15 cellular contexts compared by ENCODE assay signal in the genomic region with DNA sequence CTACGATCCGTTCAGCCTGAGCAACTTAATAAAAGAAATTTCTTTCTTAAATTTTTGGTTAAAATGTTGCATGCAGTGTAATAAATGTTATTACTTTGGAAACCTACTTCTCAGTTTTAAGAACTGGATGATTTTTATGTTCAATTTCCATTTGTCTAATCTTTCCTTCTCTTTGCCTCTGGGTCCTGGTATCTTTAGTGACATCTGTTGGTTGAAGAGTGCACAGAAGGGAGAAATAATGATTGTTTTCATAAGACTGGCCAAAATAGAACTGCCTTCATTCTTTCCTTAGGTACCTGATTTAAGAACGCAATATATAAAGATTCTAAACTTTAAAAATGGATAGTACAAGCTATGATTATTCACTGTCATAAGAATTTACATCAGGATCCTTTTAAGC.
DNase-seq lines count a peak whose midpoint lies in the region; ATAC-seq, FAIRE-seq and TF ChIP-seq lines count a peak whose summit lies in the region.
"Had no signal": no experiment of that assay in that cellular context is flagged by ENCODE, and none has a peak within 500 bp of the region (broad histone marks: within the 10 kb centered on the region; RNA-seq: fewer than 3 reads in every experiment).

No MANE protein-coding gene starts in this region.

- 4% methylated on average over 3 of the region's 3 CpGs for WGBS in HepG2 (ENCODE audit: low lambda C conversion rate)

- POLR2A ChIA-PET in HepG2 (lab: Yijun Ruan, JAX): no interaction called here

- H3K4me1 ChIP-seq in neural progenitor cell (peaks cover 9% of the 10 kb centered on the region), uterus (no peaks in the 10 kb centered on the region), HepG2 (ENCODE audit: insufficient read depth, low read length) (no peaks in the 10 kb centered on the region)
- H3K4me1 ChIP-seq: transverse colon had no signal

- peaks cover 2% of the 10 kb centered on the region for H3K36me3 Mint-ChIP-seq in neural progenitor cell

- no peaks in the 10 kb centered on the region for H3K9me3 ChIP-seq in neural progenitor cell (ENCODE audit: low read depth)
- H3K9me3 ChIP-seq in uterus: no peaks in the 10 kb centered on the region
- H3K9me3 ChIP-seq in HepG2 (ENCODE audit: low read length): no peaks in the 10 kb centered on the region
- H3K9me3 ChIP-seq: transverse colon had no signal

- TF ChIP-seq POLR2A in uterus (IDR thresholded peaks at IDR 0.05): no peak
- TF ChIP-seq POLR2A in HepG2 (IDR thresholded peaks at IDR 0.05; ENCODE audit: insufficient read depth in 1 of 2, low read depth in 2 of 2, low read length in 2 of 2): no peak

- no peaks in the 10 kb centered on the region for H3F3A ChIP-seq in neural progenitor cell (ENCODE audit: low read depth)

- H2AFZ ChIP-seq in neural progenitor cell (replicated peaks): no peak overlapping the region
- no peak overlapping the region for H2AFZ ChIP-seq in HepG2 (ENCODE audit: low read length)

- CTCF ChIA-PET in HepG2 (lab: Yijun Ruan, JAX; ENCODE audit: low intra/inter-chr PET ratio, low total read pairs): no interaction called here

- TF ChIP-seq EP300 in HepG2 (IDR thresholded peaks at IDR 0.05; ENCODE audit: low read depth in 2 of 2, low read length in 2 of 2) (no peak), HepG2 (CRISPR knock-in tag; IDR thresholded peaks at IDR 0.05; ENCODE audit: borderline replicate concordance) (no peak)

- no peak for FAIRE-seq in HepG2 (lab: Jason Lieb, UNC)
- FAIRE-seq: GM12878 had no signal

- H3K27me3 ChIP-seq in neural progenitor cell (no peaks in the 10 kb centered on the region), uterus (no peaks in the 10 kb centered on the region), HepG2 (ENCODE audit: control insufficient read depth in 1 of 2, insufficient read depth in 2 of 2, low read length in 2 of 2) (no peaks in the 10 kb centered on the region)
- H3K27me3 ChIP-seq: transverse colon had no signal

- intact Hi-C loops in uterus (cut with DNase I; ENCODE audit: low total_unique reads): no loop called here
- intact Hi-C loops in HepG2 (cut with micrococcal nuclease; ENCODE audit: unreplicated experiment): no loop called here

- H4K20me1 ChIP-seq in neural progenitor cell (ENCODE audit: low read depth) (no peaks in the 10 kb centered on the region), HepG2 (ENCODE audit: insufficient read depth, low read length) (no peaks in the 10 kb centered on the region)

- no peak overlapping the region for H3K27ac Mint-ChIP-seq in neural progenitor cell
- H3K27ac Mint-ChIP-seq: activated CD4-positive, alpha-beta memory T cell treated with anti-CD3 and anti-CD28 coated beads, Interleukin-2, amount 10 ng/mL, durations not matched to agents 7 days and 5 days; mesothelial cell of epicardium had no signal

- H3K4me3 ChIP-seq in LNCaP clone FGC (ENCODE audit: low read depth, low read length): no peak overlapping the region
- no peak overlapping the region for H3K4me3 ChIP-seq in astrocyte of the spinal cord (ENCODE audit: low read depth, low read length)
- H3K4me3 ChIP-seq in neural progenitor cell: no peak overlapping the region
- H3K4me3 ChIP-seq in uterus: no peak overlapping the region
- no peak overlapping the region for H3K4me3 ChIP-seq in HepG2 (replicated peaks in 1 of 3; ENCODE audit: insufficient read depth in 1 of 3, low read depth in 2 of 3, low read length in 3 of 3)
- H3K4me3 ChIP-seq: GM12878, transverse colon had no signal

- no TSS peak for BruUV-seq in HepG2 (replicated peaks; lab: Mats Ljungman, UMichigan)

- H3K4me2 ChIP-seq in neural progenitor cell (no peak overlapping the region), HepG2 (ENCODE audit: low read depth, low read length) (no peak overlapping the region)

- ATAC-seq in GM21576 (IDR thresholded peaks at IDR 0.05; ENCODE audit: unreplicated experiment) (no peak), HepG2 (no peak)
- ATAC-seq: GM12878 had no signal

- no peak for TF ChIP-seq RAD21 in HepG2 (CRISPR knock-in tag; IDR thresholded peaks at IDR 0.05)

- no peak overlapping the region for H3K4me3 Mint-ChIP-seq in neural progenitor cell
- H3K4me3 Mint-ChIP-seq: activated CD4-positive, alpha-beta memory T cell treated with anti-CD3 and anti-CD28 coated beads, Interleukin-2, amount 10 ng/mL, durations not matched to agents 7 days and 5 days; mesothelial cell of epicardium had no signal

- in situ Hi-C loops in astrocyte of the spinal cord (cut with HindIII; ENCODE audit: low sequenced_read_pairs): no loop called here
- in situ Hi-C loops in HepG2 (cut with HindIII; ENCODE audit: extremely low pct_ligation_motif_present, low pct_unique_long_range_greater_than_20kb): no loop called here

- no peaks in the 10 kb centered on the region for H3K36me3 ChIP-seq in neural progenitor cell
- no peaks in the 10 kb centered on the region for H3K36me3 ChIP-seq in uterus
- no peaks in the 10 kb centered on the region for H3K36me3 ChIP-seq in HepG2 (replicated peaks in 1 of 2; ENCODE audit: control insufficient read depth in 1 of 2, insufficient read depth in 2 of 2, low read length in 2 of 2)
- H3K36me3 ChIP-seq: transverse colon had no signal

- H3K27me3 Mint-ChIP-seq in neural progenitor cell (ENCODE audit: insufficient read depth, low read depth): no peaks in the 10 kb centered on the region

- peak; percentile 48 for TF ChIP-seq CTCF in LNCaP clone FGC (IDR thresholded peaks at IDR 0.05; ENCODE audit: control insufficient read depth, extremely low read depth, insufficient read depth)
- peak; percentile 51 for TF ChIP-seq CTCF in astrocyte of the spinal cord (IDR thresholded peaks at IDR 0.05; ENCODE audit: low read depth, low read length)
- TF ChIP-seq CTCF in neural progenitor cell (IDR thresholded peaks at IDR 0.05): peak; percentile 42
- no peak for TF ChIP-seq CTCF in uterus (IDR thresholded peaks at IDR 0.05)
- TF ChIP-seq CTCF in HepG2 (CRISPR knock-in tag; IDR thresholded peaks at IDR 0.05): no peak

- H3K79me2 ChIP-seq in neural progenitor cell (ENCODE audit: low read depth): no peaks in the 10 kb centered on the region
- H3K79me2 ChIP-seq in HepG2 (ENCODE audit: insufficient read depth, low read length): no peaks in the 10 kb centered on the region

- DNase-seq in DMS 273 (lab: John Stamatoyannopoulos, UW; ENCODE audit: unreplicated experiment): peak; percentile 21
- DNase-seq in DMS 273 treated with DMSO at 0.1 percent for 48 hours (lab: John Stamatoyannopoulos, UW): no peak
- no peak for DNase-seq in LNCaP clone FGC (ENCODE audit: low read depth)
- peak; percentile 14 for DNase-seq in astrocyte of the spinal cord (ENCODE audit: low read depth, low spot score)
- no peak for DNase-seq in neural progenitor cell (ENCODE audit: low spot score)
- no peak for DNase-seq in uterus
- no peak for DNase-seq in HepG2 (ENCODE audit: low spot score)
- DNase-seq: 8988T; activated CD4-positive, alpha-beta memory T cell treated with anti-CD3 and anti-CD28 coated beads, Interleukin-2, amount 10 ng/mL, durations not matched to agents 7 days and 5 days; activated gamma-delta T cell; stimulated activated CD8-positive, alpha-beta memory T cell treated with anti-CD3 and anti-CD28 coated beads, Interleukin-4, amount 100 ng/mL, for 48 hours; transverse colon had no signal

- H3K9ac ChIP-seq in neural progenitor cell (no peak overlapping the region), HepG2 (ENCODE audit: insufficient read depth, low read depth, low read length) (no peak overlapping the region)

- H3K4me1 Mint-ChIP-seq in neural progenitor cell: no peaks in the 10 kb centered on the region
- H3K4me1 Mint-ChIP-seq: mesothelial cell of epicardium had no signal

- no peaks in the 10 kb centered on the region for H3K9me3 Mint-ChIP-seq in neural progenitor cell
- H3K9me3 Mint-ChIP-seq: activated CD4-positive, alpha-beta memory T cell treated with anti-CD3 and anti-CD28 coated beads, Interleukin-2, amount 10 ng/mL, durations not matched to agents 7 days and 5 days; mesothelial cell of epicardium had no signal

- H3K27ac ChIP-seq in neural progenitor cell (no peak overlapping the region), uterus (no peak overlapping the region), HepG2 (ENCODE audit: extremely low read length, insufficient read depth, low read length) (no peak overlapping the region)
- H3K27ac ChIP-seq: transverse colon had no signal

TF ChIP-seq in HepG2, 621 proteins besides CTCF, POLR2A, EP300 and RAD21 (continues in another document):
- TF ChIP-seq ZNF614 (CRISPR knock-in tag; IDR thresholded peaks at IDR 0.05; ENCODE audit: borderline replicate concordance) (no peak), SP5 (CRISPR knock-in tag; IDR thresholded peaks at IDR 0.05; ENCODE audit: borderline replicate concordance, low read depth) (no peak), ZNF367 (CRISPR knock-in tag; IDR thresholded peaks at IDR 0.05; ENCODE audit: borderline replicate concordance) (no peak), ZBED4 (CRISPR knock-in tag; IDR thresholded peaks at IDR 0.05; ENCODE audit: borderline replicate concordance) (no peak), ZNF121 (CRISPR knock-in tag; IDR thresholded peaks at IDR 0.05) (no peak), ATRX (CRISPR knock-in tag; IDR thresholded peaks at IDR 0.05; ENCODE audit: borderline replicate concordance) (no peak), ZNF709 (CRISPR knock-in tag; IDR thresholded peaks at IDR 0.05) (no peak)

Comparison
In these comparisons a context has a peak if more than half of its experiments do, and no peak if none do; other contexts are left out.
1. DNase-seq: peak in DMS 273 (single experiment) and astrocyte of the spinal cord (single experiment); none in DMS 273 treated with DMSO at 0.1 percent for 48 hours (single experiment), LNCaP clone FGC (single experiment), neural progenitor cell (single experiment), uterus (0 of 2) and HepG2 (single experiment).
2. CTCF ChIP-seq: peak in LNCaP clone FGC (single experiment), astrocyte of the spinal cord (single experiment) and neural progenitor cell (single experiment); none in uterus (0 of 4) and HepG2 (single experiment).